In genomic region chr7:71785216-71785615, GRCh38 we compare ENCODE assay signal across 17 cellular contexts.
A peak's percentile ranks its signal among the peaks of the same experiment; 100 is the strongest.
DNase-seq lines count a peak whose midpoint lies in the region; ATAC-seq and TF ChIP-seq lines count a peak whose summit lies in the region.
"Had no signal": no experiment of that assay in that cellular context is flagged by ENCODE, and none has a peak within 500 bp of the region (broad histone marks: within the 10 kb centered on the region; RNA-seq: fewer than 3 reads in every experiment).

No MANE protein-coding gene starts in this region.

- no peak overlapping the region for H3K18ac ChIP-seq in H9 (ENCODE audit: insufficient read length, low read depth, low read length)

- H2BK120ac ChIP-seq in H9 (ENCODE audit: low read depth, low read length, poor library complexity, severe bottlenecking): no peak overlapping the region

- H3K9me3 ChIP-seq in H9 (ENCODE audit: control insufficient read depth, low read depth, low read length) (peaks cover 16% of the 10 kb centered on the region), gastrocnemius medialis (no peaks in the 10 kb centered on the region)

- no peak overlapping the region for H3K23ac ChIP-seq in H9 (ENCODE audit: insufficient read length, low read depth, low read length)

- H2AK5ac ChIP-seq in H9 (ENCODE audit: insufficient read length, low read length): no peak overlapping the region

- no peak overlapping the region for H3K9ac ChIP-seq in H9 (ENCODE audit: extremely low read depth, insufficient read length, low read length)

- H3K27me3 Mint-ChIP-seq in H9 (ENCODE audit: low read depth) (peaks cover 51% of the 10 kb centered on the region), WTC11 (ENCODE audit: low read depth) (peaks cover 6% of the 10 kb centered on the region)
- H3K27me3 Mint-ChIP-seq in stimulated activated memory B cell treated with anti-CD40 and anti-IgM and Interleukin-4, amounts not matched to agents 10 μg/mL and 1 μg/mL and 100 μg/mL, for 72 hours: no peaks in the 10 kb centered on the region
- H3K27me3 Mint-ChIP-seq: CD4-positive, alpha-beta T cell; IgD-negative memory B cell had no signal

- H3K56ac ChIP-seq in H9 (ENCODE audit: insufficient read length, low read depth, low read length): no peak overlapping the region

- no peaks in the 10 kb centered on the region for H3K36me3 ChIP-seq in gastrocnemius medialis

- no peak overlapping the region for H2BK20ac ChIP-seq in H9 (ENCODE audit: low read depth, low read length, poor library complexity, severe bottlenecking)

- no peaks in the 10 kb centered on the region for H3K23me2 ChIP-seq in H9 (ENCODE audit: insufficient read length, low read depth, low read length, poor library complexity, severe bottlenecking)

- no peak for TF ChIP-seq POLR2A in gastrocnemius medialis (IDR thresholded peaks at IDR 0.05)

- H4K5ac ChIP-seq in H9 (ENCODE audit: insufficient read length, low read depth, low read length): no peak overlapping the region

- H3K9me3 Mint-ChIP-seq in H9 (peaks cover 29 to 31% of the 10 kb centered on the region in 2 experiments), WTC11 (peaks cover 35% of the 10 kb centered on the region)
- H3K9me3 Mint-ChIP-seq in stimulated activated memory B cell treated with anti-CD40 and anti-IgM and Interleukin-4, amounts not matched to agents 10 μg/mL and 1 μg/mL and 100 μg/mL, for 72 hours: peaks cover 10% of the 10 kb centered on the region

- no peak overlapping the region for H4K8ac ChIP-seq in H9 (replicated peaks; ENCODE audit: insufficient read length, low read depth, low read length)

- H3T11ph ChIP-seq in H9 (ENCODE audit: low read length): no peak overlapping the region

- POLR2A ChIA-PET in WTC11 (lab: Charles Lee): no interaction called here

- no peak overlapping the region for H2BK12ac ChIP-seq in H9 (ENCODE audit: insufficient read length, low read depth, low read length)

- peaks cover 22 to 27% (median 26%) of the 10 kb centered on the region in 3 experiments for H3K36me3 Mint-ChIP-seq in H9 (ENCODE audit: insufficient read depth in 1 of 3, low read depth in 3 of 3)
- peaks cover 37% of the 10 kb centered on the region for H3K36me3 Mint-ChIP-seq in WTC11
- no peaks in the 10 kb centered on the region for H3K36me3 Mint-ChIP-seq in stimulated activated memory B cell treated with anti-CD40 and anti-IgM and Interleukin-4, amounts not matched to agents 10 μg/mL and 1 μg/mL and 100 μg/mL, for 72 hours
- H3K36me3 Mint-ChIP-seq: IgD-negative memory B cell had no signal

- H2BK15ac ChIP-seq in H9 (ENCODE audit: low read depth, low read length): no peak overlapping the region

- no peaks in the 10 kb centered on the region for H4K20me1 ChIP-seq in H9 (ENCODE audit: control insufficient read depth, insufficient read depth, insufficient read length)

- WGBS in H9 (ENCODE audit: extremely low coverage, insufficient read length, low lambda C conversion rate): no CpG with 5 or more reads among the region's 5 CpGs

- in situ Hi-C loops in GM13977 (cut with MboI; ENCODE audit: low pct_unique_long_range_greater_than_20kb, low sequenced_read_pairs, unreplicated experiment) (no loop called here), gastrocnemius medialis (cut with MboI; ENCODE audit: low sequenced_read_pairs in 4 of 4) (no loop called here)

- H3K27me3 ChIP-seq in H9 (ENCODE audit: insufficient read depth, low read length): no peaks in the 10 kb centered on the region
- no peaks in the 10 kb centered on the region for H3K27me3 ChIP-seq in gastrocnemius medialis

- H3K4me2 ChIP-seq in H9 (ENCODE audit: insufficient read depth, insufficient read length, low read length): no peak overlapping the region
- H3K4me2 ChIP-seq: A549 had no signal

- no peak for DNase-seq in H9
- no peak for DNase-seq in WTC11 (ENCODE audit: low spot score)
- DNase-seq in mesenteric fat pad (ENCODE audit: low spot score): peak; percentile 20
- DNase-seq in GM13977 (ENCODE audit: low spot score): no peak
- DNase-seq in NCI-H524 treated with DMSO at 0.1 percent for 48 hours (lab: John Stamatoyannopoulos, UW): no peak
- no peak for DNase-seq in gastrocnemius medialis
- DNase-seq: AML-193; Caco-2; CD4-positive, alpha-beta T cell; GDM1; HCEC 1CT; KBM-7 had no signal

- CTCF ChIA-PET in WTC11 (lab: Charles Lee): interaction anchor here (0.6 to 2.4 kb wide), 2 partner anchors 33 to 90 kb away, joined by 4 to 12 read pairs; no protein-coding TSS in a partner anchor

- H3K79me2 ChIP-seq in H9 (ENCODE audit: insufficient read depth, low read length): no peaks in the 10 kb centered on the region

- no peak overlapping the region for H2BK5ac ChIP-seq in H9 (ENCODE audit: insufficient read length, low read length)

- no peak overlapping the region for H3K27ac Mint-ChIP-seq in H9
- no peak overlapping the region for H3K27ac Mint-ChIP-seq in WTC11
- no peak overlapping the region for H3K27ac Mint-ChIP-seq in stimulated activated memory B cell treated with anti-CD40 and anti-IgM and Interleukin-4, amounts not matched to agents 10 μg/mL and 1 μg/mL and 100 μg/mL, for 72 hours
- H3K27ac Mint-ChIP-seq: CD4-positive, alpha-beta T cell; IgD-negative memory B cell had no signal

- TF ChIP-seq CTCF in H9 (conservative IDR thresholded peaks at IDR 0.05): peak; percentile 47
- TF ChIP-seq CTCF in WTC11 (IDR thresholded peaks at IDR 0.05): no peak
- no peak for TF ChIP-seq CTCF in GM13977 (IDR thresholded peaks at IDR 0.05; ENCODE audit: extremely low read depth, insufficient read depth, missing control alignments)
- no peak for TF ChIP-seq CTCF in gastrocnemius medialis (IDR thresholded peaks at IDR 0.05 in 4 of 5, conservative IDR thresholded peaks at IDR 0.05 in 1 of 5)

- no peak overlapping the region for H3K4me3 ChIP-seq in gastrocnemius medialis
- H3K4me3 ChIP-seq: A549 had no signal

- no peak overlapping the region for H2AFZ ChIP-seq in H9 (ENCODE audit: low read length)

- H3K4me1 Mint-ChIP-seq in H9 (peaks cover 20% of the 10 kb centered on the region in 2 experiments), WTC11 (peaks cover 32% of the 10 kb centered on the region)
- H3K4me1 Mint-ChIP-seq in stimulated activated memory B cell treated with anti-CD40 and anti-IgM and Interleukin-4, amounts not matched to agents 10 μg/mL and 1 μg/mL and 100 μg/mL, for 72 hours: no peaks in the 10 kb centered on the region

- no peak overlapping the region for H3K4me3 Mint-ChIP-seq in H9
- H3K4me3 Mint-ChIP-seq in WTC11: no peak overlapping the region
- no peak overlapping the region for H3K4me3 Mint-ChIP-seq in stimulated activated memory B cell treated with anti-CD40 and anti-IgM and Interleukin-4, amounts not matched to agents 10 μg/mL and 1 μg/mL and 100 μg/mL, for 72 hours
- H3K4me3 Mint-ChIP-seq: CD4-positive, alpha-beta T cell; IgD-negative memory B cell had no signal

- H3K27ac ChIP-seq in H9 (ENCODE audit: insufficient read length, low read depth, low read length) (no peak overlapping the region), gastrocnemius medialis (no peak overlapping the region)
- H3K27ac ChIP-seq: A549, C4-2B had no signal

- no peak overlapping the region for H3K14ac ChIP-seq in H9 (ENCODE audit: insufficient read depth, low read length)

- intact Hi-C loops in gastrocnemius medialis (cut with DNase I; ENCODE audit: low total_unique reads): no loop called here

- H3K4me1 ChIP-seq in H9 (ENCODE audit: insufficient read depth, low read length): 0 out of 2 replicates have a peak, but pooled peaks cover 2% of the 10 kb centered on the region
- H3K4me1 ChIP-seq in gastrocnemius medialis: no peaks in the 10 kb centered on the region
- H3K4me1 ChIP-seq: A549, Caco-2 had no signal

- no peak overlapping the region for H4K91ac ChIP-seq in H9 (ENCODE audit: insufficient read length, low read depth, low read length)

- H3K4ac ChIP-seq in H9 (ENCODE audit: low read depth, low read length): no peak overlapping the region

- H3K79me1 ChIP-seq in H9 (ENCODE audit: insufficient read depth, low read depth, low read length, poor library complexity, severe bottlenecking): no peaks in the 10 kb centered on the region

- ATAC-seq in WTC11 (peak; percentile 23), gastrocnemius medialis (no peak)
- ATAC-seq in stimulated activated memory B cell treated with anti-CD40 and anti-IgM and Interleukin-4, amounts not matched to agents 10 μg/mL and 1 μg/mL and 100 μg/mL, for 72 hours: no peak
- ATAC-seq: A549, HepG2 had no signal

TF ChIP-seq in WTC11, 78 proteins besides CTCF, POLR2A, EP300 and RAD21:
- no peak for TF ChIP-seq ZNF396 (CRISPR knock-in tag; IDR thresholded peaks at IDR 0.05; ENCODE audit: borderline replicate concordance)
- TF ChIP-seq ATF1 (CRISPR knock-in tag; IDR thresholded peaks at IDR 0.05): no peak
- TF ChIP-seq NR2C2 (CRISPR knock-in tag; IDR thresholded peaks at IDR 0.05): no peak
- TF ChIP-seq MLX (CRISPR knock-in tag; IDR thresholded peaks at IDR 0.05): no peak
TF ChIP-seq in WTC11: peak in this region for 0.
